In genomic region chr7:23268746-23269145, GRCh38 we compare ENCODE assay signal across 26 cellular contexts. TPM values are rescaled to one million over a fixed set of nuclear protein-coding genes. Genes with fewer than 3 reads are reported as not detected.
"Had no signal": no experiment of that assay in that cellular context is flagged by ENCODE, and none has a peak within 500 bp of the region (broad histone marks: within the 10 kb centered on the region; RNA-seq: fewer than 3 reads in every experiment).

No MANE protein-coding gene starts in this region.

- DNase-seq: activated B cell treated with CpG ODN at 0.5 μM for 24 hours; activated CD4-positive, alpha-beta T cell treated with anti-CD3 and anti-CD28 coated beads, Interleukin-2, amount 10 ng/mL, durations not matched to agents 24 days and 14 days; activated CD8-positive, alpha-beta memory T cell treated with anti-CD3 and anti-CD28 coated beads, Interleukin-2, amount 50 U/mL, for 4 hours; activated CD8-positive, alpha-beta T cell treated with anti-CD3 and anti-CD28 coated beads, Interleukin-2, amount 10 ng/mL, durations not matched to agents 7 days and 5 days; activated effector memory CD4-positive, alpha-beta T cell treated with Interleukin-2 at 50 U/mL for 16 hours; activated naive CD4-positive, alpha-beta T cell treated with anti-CD3 and anti-CD28 coated beads, Interleukin-2, amount 10 ng/mL, durations not matched to agents 7 days and 5 days; activated naive CD8-positive, alpha-beta T cell treated with anti-CD3 and anti-CD28 coated beads, Interleukin-2, amount 50 U/mL, for 24 hours; activated T-cell treated with anti-CD3 and anti-CD28 coated beads, Interleukin-2, amount 50 U/mL, for 4 hours; dermis blood vessel endothelial cell; effector memory CD4-positive, alpha-beta T cell; head of caudate nucleus; kidney glomerular epithelial cell; mesendoderm; naive thymus-derived CD4-positive, alpha-beta T cell; stimulated activated CD4-positive, alpha-beta T cell treated with anti-CD3 and anti-CD28 coated beads, Interleukin-4, amount 100 ng/mL, for 1 hour; stimulated activated naive CD8-positive, alpha-beta T cell treated with anti-CD3 and anti-CD28 coated beads, Interleukin-15, amount 100 ng/mL, for 72 hours; T-cell; T-helper 9 cell; transverse colon; uterus had no signal

- H3K4me1 ChIP-seq: ascending aorta, breast epithelium, suprapubic skin, uterus had no signal

- H3K9me3 ChIP-seq: ascending aorta, breast epithelium, suprapubic skin, transverse colon, uterus had no signal

- H3K27me3 Mint-ChIP-seq: activated B cell treated with CpG ODN at 0.5 μM for 24 hours had no signal

- H3K36me3 ChIP-seq: breast epithelium, transverse colon, uterus had no signal

- H3K4me3 Mint-ChIP-seq: activated B cell treated with CpG ODN at 0.5 μM for 24 hours; activated CD4-positive, alpha-beta T cell treated with anti-CD3 and anti-CD28 coated beads, Interleukin-2, amount 10 ng/mL, durations not matched to agents 24 days and 14 days; activated CD8-positive, alpha-beta T cell treated with anti-CD3 and anti-CD28 coated beads, Interleukin-2, amount 10 ng/mL, durations not matched to agents 7 days and 5 days; activated naive CD4-positive, alpha-beta T cell treated with anti-CD3 and anti-CD28 coated beads, Interleukin-2, amount 10 ng/mL, durations not matched to agents 7 days and 5 days; activated naive CD8-positive, alpha-beta T cell treated with anti-CD3 and anti-CD28 coated beads, Interleukin-2, amount 50 U/mL, for 24 hours; activated T-cell treated with anti-CD3 and anti-CD28 coated beads, Interleukin-2, amount 50 U/mL, for 4 hours; naive thymus-derived CD4-positive, alpha-beta T cell; stimulated activated naive CD8-positive, alpha-beta T cell treated with anti-CD3 and anti-CD28 coated beads, Interleukin-15, amount 100 ng/mL, for 72 hours; T-cell had no signal

- H3K4me3 ChIP-seq: ascending aorta, breast epithelium, smooth muscle cell, suprapubic skin, transverse colon, uterus had no signal

- FAIRE-seq: frontal cortex had no signal

- H3K4me2 ChIP-seq: smooth muscle cell had no signal

- H3K27me3 ChIP-seq: ascending aorta, breast epithelium, suprapubic skin, uterus had no signal

- H3K27ac ChIP-seq: ascending aorta, breast epithelium, suprapubic skin, transverse colon, uterus had no signal

- H3K9me3 Mint-ChIP-seq: activated CD4-positive, alpha-beta T cell treated with anti-CD3 and anti-CD28 coated beads, Interleukin-2, amount 10 ng/mL, durations not matched to agents 24 days and 14 days; activated naive CD4-positive, alpha-beta T cell treated with anti-CD3 and anti-CD28 coated beads, Interleukin-2, amount 10 ng/mL, durations not matched to agents 7 days and 5 days; activated naive CD8-positive, alpha-beta T cell treated with anti-CD3 and anti-CD28 coated beads, Interleukin-2, amount 50 U/mL, for 24 hours; activated T-cell treated with anti-CD3 and anti-CD28 coated beads, Interleukin-2, amount 50 U/mL, for 4 hours; naive thymus-derived CD4-positive, alpha-beta T cell; stimulated activated naive CD8-positive, alpha-beta T cell treated with anti-CD3 and anti-CD28 coated beads, Interleukin-15, amount 100 ng/mL, for 72 hours; T-cell had no signal

- ATAC-seq: activated CD8-positive, alpha-beta T cell treated with anti-CD3 and anti-CD28 coated beads, Interleukin-2, amount 10 ng/mL, durations not matched to agents 7 days and 5 days; activated naive CD8-positive, alpha-beta T cell treated with anti-CD3 and anti-CD28 coated beads, Interleukin-2, amount 50 U/mL, for 24 hours; activated T-cell treated with anti-CD3 and anti-CD28 coated beads, Interleukin-2, amount 50 U/mL, for 4 hours; naive thymus-derived CD4-positive, alpha-beta T cell; sciatic nerve; stimulated activated naive CD8-positive, alpha-beta T cell treated with anti-CD3 and anti-CD28 coated beads, Interleukin-15, amount 100 ng/mL, for 72 hours; T-cell had no signal

- H3K27ac Mint-ChIP-seq: activated B cell treated with CpG ODN at 0.5 μM for 24 hours; activated CD4-positive, alpha-beta T cell treated with anti-CD3 and anti-CD28 coated beads, Interleukin-2, amount 10 ng/mL, durations not matched to agents 24 days and 14 days; activated CD8-positive, alpha-beta T cell treated with anti-CD3 and anti-CD28 coated beads, Interleukin-2, amount 10 ng/mL, durations not matched to agents 7 days and 5 days; activated naive CD4-positive, alpha-beta T cell treated with anti-CD3 and anti-CD28 coated beads, Interleukin-2, amount 10 ng/mL, durations not matched to agents 7 days and 5 days; activated naive CD8-positive, alpha-beta T cell treated with anti-CD3 and anti-CD28 coated beads, Interleukin-2, amount 50 U/mL, for 24 hours; stimulated activated naive CD8-positive, alpha-beta T cell treated with anti-CD3 and anti-CD28 coated beads, Interleukin-15, amount 100 ng/mL, for 72 hours; T-cell had no signal

- H3K36me3 Mint-ChIP-seq: activated naive CD4-positive, alpha-beta T cell treated with anti-CD3 and anti-CD28 coated beads, Interleukin-2, amount 10 ng/mL, durations not matched to agents 7 days and 5 days; T-cell had no signal

RNA-seq across cellular contexts. Expression of gene GPNMB, which starts 22.2 kb away (rescaled TPM):
- polyA plus RNA-seq: naive thymus-derived CD4-positive, alpha-beta T cell had no signal
